In genomic region chr1:29396438-29397255, GRCh38 we compare ENCODE assay signal across 13 cellular contexts.
DNase-seq lines count a peak whose midpoint lies in the region; ATAC-seq, FAIRE-seq and TF ChIP-seq lines count a peak whose summit lies in the region.
"Had no signal": no experiment of that assay in that cellular context is flagged by ENCODE, and none has a peak within 500 bp of the region (broad histone marks: within the 10 kb centered on the region; RNA-seq: fewer than 3 reads in every experiment).

No MANE protein-coding gene starts in this region.

- ATAC-seq in K562 (no peak), HG02623 (IDR thresholded peaks at IDR 0.05; ENCODE audit: unreplicated experiment) (no peak), GM19463 (IDR thresholded peaks at IDR 0.05; ENCODE audit: unreplicated experiment) (no peak)
- ATAC-seq: Panc1, sciatic nerve had no signal

- no peaks in the 10 kb centered on the region for H3K9me3 ChIP-seq in K562 (replicated peaks; ENCODE audit: control insufficient read depth, insufficient read depth, low read depth, low read length)

- CTCF ChIA-PET in K562 (lab: Yijun Ruan, JAX; ENCODE audit: low intra/inter-chr PET ratio) = interaction anchor here (0.7 kb wide), 1 partner anchor 56 kb away, joined by 4 read pairs; no protein-coding TSS in a partner anchor

- peaks cover 0 to 3% of the 10 kb centered on the region in 2 experiments; a peak in 1 of 5 replicates for H3K4me1 ChIP-seq in K562 (replicated peaks in 1 of 2; ENCODE audit: control insufficient read depth in 2 of 2, insufficient read depth in 2 of 2, low read length in 2 of 2)

- H3K4me3 ChIP-seq in K562 (no peak overlapping the region), coronary artery (no peak overlapping the region)

- no peaks in the 10 kb centered on the region; a peak in 1 of 5 replicates for H3K27me3 ChIP-seq in K562 (ENCODE audit: control insufficient read depth in 2 of 2, insufficient read depth in 2 of 2, low read length in 2 of 2)

- H2AFZ ChIP-seq in K562 (ENCODE audit: low read depth, low read length) = no peak overlapping the region

- intact Hi-C loops in K562 (cut with micrococcal nuclease) = no loop called here

- POLR2A ChIA-PET in K562 (lab: Yijun Ruan, JAX) = interaction anchor here (1.0 to 1.2 kb wide), 2 partner anchors 15 to 100 kb away, joined by 4 to 6 read pairs; no protein-coding TSS in a partner anchor

- BruUV-seq in K562 (replicated peaks; lab: Mats Ljungman, UMichigan) = no TSS peak

- DNase-seq in AG08395 (ENCODE audit: low spot score) (peak; percentile 35), K562 (ENCODE audit: extremely low read depth in 1 of 4, low spot score in 3 of 4) (no peak), iris pigment epithelial cell (ENCODE audit: low read depth) (peak; percentile 21), coronary artery (ENCODE audit: low spot score) (no peak), COLO668 (lab: John Stamatoyannopoulos, UW; ENCODE audit: unreplicated experiment) (no peak)
- DNase-seq: activated CD4-positive, alpha-beta T cell treated with anti-CD3 and anti-CD28 coated beads for 4 hours; foreskin melanocyte; immature natural killer cell had no signal

- no peak for FAIRE-seq in K562 (lab: Jason Lieb, UNC)

- no peak for TF ChIP-seq RAD21 in K562 (CRISPR knock-in tag; conservative IDR thresholded peaks at IDR 0.05 in 1 of 2, IDR thresholded peaks at IDR 0.05 in 1 of 2)

- in situ Hi-C loops in K562 (cut with MboI) = no loop called here

- no peak for TF ChIP-seq EP300 in K562 (IDR thresholded peaks at IDR 0.05; ENCODE audit: low read length)

- H3K9me1 ChIP-seq in K562 (ENCODE audit: control insufficient read depth, insufficient read depth, low read length) = no peaks in the 10 kb centered on the region

- no peak overlapping the region for H3K4me2 ChIP-seq in K562 (ENCODE audit: insufficient read depth, low read length)

- no peaks in the 10 kb centered on the region for H3K79me2 ChIP-seq in K562 (ENCODE audit: control insufficient read depth, insufficient read depth, low read length)

- no peak overlapping the region for H3K27ac ChIP-seq in K562 (ENCODE audit: extremely low read depth, low read depth, low read length)
- no peak overlapping the region for H3K27ac ChIP-seq in coronary artery

- H3K9ac ChIP-seq in K562 (ENCODE audit: insufficient read depth in 1 of 2, low read depth in 2 of 2, low read length in 2 of 2) = no peak overlapping the region

- no peak for TF ChIP-seq POLR2A in K562 (conservative IDR thresholded peaks at IDR 0.05)

- TF ChIP-seq CTCF in GM12872 (IDR thresholded peaks at IDR 0.05; ENCODE audit: insufficient read depth, low read depth, low read length) (0 out of 3 replicates have a peak, but pooled peaks have one; percentile 16), K562 (IDR thresholded peaks at IDR 0.05 in 2 of 3, conservative IDR thresholded peaks at IDR 0.05 in 1 of 3; ENCODE audit: insufficient read depth in 2 of 3, low read depth in 1 of 3, low read length in 3 of 3) (peak in 1 of 3 experiments; percentile 32; a peak in 1 of 6 replicates), coronary artery (IDR thresholded peaks at IDR 0.05) (no peak)

- peaks cover 4% of the 10 kb centered on the region; the same call in 1 of the 2 replicates for H4K20me1 ChIP-seq in K562 (replicated peaks; ENCODE audit: control insufficient read depth, insufficient read depth, low read length)

- 0% methylated on average over 10 of the region's 10 CpGs for WGBS in K562 (ENCODE audit: insufficient coverage, low coverage, missing lambda C conversion rate)

- no peaks in the 10 kb centered on the region for H3K36me3 ChIP-seq in K562 (ENCODE audit: control insufficient read depth, insufficient read depth, low read length)

TF ChIP-seq in K562, 482 proteins besides CTCF, POLR2A, EP300 and RAD21:
- TF ChIP-seq RBM25 (IDR thresholded peaks at IDR 0.05; ENCODE audit: low read depth, low read length, severe bottlenecking) (peak; percentile 73), BCOR (IDR thresholded peaks at IDR 0.05) (peak; percentile 41), ETV6 (IDR thresholded peaks at IDR 0.05; ENCODE audit: borderline replicate concordance in 1 of 2, low read depth in 2 of 2, low read length in 1 of 2) (no peak), ETV6 (CRISPR knock-in tag; IDR thresholded peaks at IDR 0.05; ENCODE audit: borderline replicate concordance) (no peak), ZNF384 (IDR thresholded peaks at IDR 0.05; ENCODE audit: low read depth, low read length) (no peak), ZNF347 (CRISPR knock-in tag; IDR thresholded peaks at IDR 0.05; ENCODE audit: low read depth) (no peak), JUN (IDR thresholded peaks at IDR 0.05; ENCODE audit: borderline replicate concordance, low read depth, low read length) (no peak), JUN (CRISPR knock-in tag; IDR thresholded peaks at IDR 0.05; ENCODE audit: borderline replicate concordance) (no peak), ZC3H11A (IDR thresholded peaks at IDR 0.05; ENCODE audit: low read depth, low read length) (no peak), SNAPC5 (CRISPR knock-in tag; IDR thresholded peaks at IDR 0.05) (no peak), JUNB (CRISPR knock-in tag; conservative IDR thresholded peaks at IDR 0.05) (no peak), TFAM (CRISPR knock-in tag; conservative IDR thresholded peaks at IDR 0.05) (no peak), ZNF280A (IDR thresholded peaks at IDR 0.05; ENCODE audit: low read depth, partially characterized antibody) (no peak), SNIP1 (IDR thresholded peaks at IDR 0.05; ENCODE audit: low read depth) (no peak), ZNF589 (CRISPR knock-in tag; IDR thresholded peaks at IDR 0.05; ENCODE audit: low read depth) (no peak), MYNN (IDR thresholded peaks at IDR 0.05) (no peak), MYNN (CRISPR knock-in tag; IDR thresholded peaks at IDR 0.05) (no peak), ESRRA (IDR thresholded peaks at IDR 0.05; ENCODE audit: borderline replicate concordance, low read depth) (peak; percentile 73), ZSCAN29 (IDR thresholded peaks at IDR 0.05) (no peak), POLR2G (IDR thresholded peaks at IDR 0.05; ENCODE audit: low read depth, low read length) (no peak), ZNF586 (CRISPR knock-in tag; conservative IDR thresholded peaks at IDR 0.05) (no peak), ZZZ3 (IDR thresholded peaks at IDR 0.05) (no peak), HDAC6 (IDR thresholded peaks at IDR 0.05; ENCODE audit: low read depth, low read length) (no peak)

Comparison
In these comparisons a context has a peak if more than half of its experiments do, and no peak if none do; other contexts are left out.
1. DNase-seq: peak in AG08395 (single experiment) and iris pigment epithelial cell (single experiment); none in K562 (0 of 4), coronary artery (single experiment) and COLO668 (single experiment).